ENCODE assay signal across 8 cellular contexts in genomic region chr20:34390769-34391447, GRCh38. TPM values are rescaled to one million over a fixed set of nuclear protein-coding genes. Genes with fewer than 3 reads are reported as not detected.
DNase-seq lines count a peak whose midpoint lies in the region; ATAC-seq, FAIRE-seq and TF ChIP-seq lines count a peak whose summit lies in the region.

No MANE protein-coding gene starts in this region.

- TF ChIP-seq EP300 in SK-N-SH (IDR thresholded peaks at IDR 0.05; ENCODE audit: borderline replicate concordance in 1 of 2, low read depth in 1 of 2, low read length in 1 of 2): peak; percentile 17 to 85; a peak in 3 of 4 replicates

- peaks cover 91% of the 10 kb centered on the region for H3K79me2 ChIP-seq in SK-N-SH (ENCODE audit: insufficient read depth)

- DNase-seq in H54 (ENCODE audit: insufficient read length, low spot score): no peak
- no peak for DNase-seq in SK-N-SH
- peak; percentile 64 for DNase-seq in epithelial cell of proximal tubule (ENCODE audit: low read depth)
- no peak for DNase-seq in NCI-H524 treated with DMSO at 0.1 percent for 48 hours (lab: John Stamatoyannopoulos, UW)

- no peaks in the 10 kb centered on the region for H3K9me2 ChIP-seq in SK-N-SH

- CTCF ChIA-PET in SK-N-SH (lab: Yijun Ruan, JAX): no interaction called here

- no peak for TF ChIP-seq CTCF in SK-N-SH (IDR thresholded peaks at IDR 0.05)
- no peak for TF ChIP-seq CTCF in epithelial cell of proximal tubule (conservative IDR thresholded peaks at IDR 0.05; ENCODE audit: low read depth, low read length)

- peaks cover 42% of the 10 kb centered on the region for H3F3A ChIP-seq in SK-N-SH (replicated peaks; ENCODE audit: insufficient read depth)

- ATAC-seq in GM18867 (IDR thresholded peaks at IDR 0.05; ENCODE audit: unreplicated experiment) (no peak), HG03095 (IDR thresholded peaks at IDR 0.05; ENCODE audit: unreplicated experiment) (no peak), HG02623 (IDR thresholded peaks at IDR 0.05; ENCODE audit: unreplicated experiment) (no peak)

- H3K9me3 ChIP-seq in SK-N-SH (no peaks in the 10 kb centered on the region), skeletal muscle satellite cell (replicated peaks; ENCODE audit: low read length) (no peaks in the 10 kb centered on the region)

- peaks cover 75% of the 10 kb centered on the region for H4K20me1 ChIP-seq in SK-N-SH (ENCODE audit: insufficient read depth)

- H3K4me2 ChIP-seq in SK-N-SH (peak overlapping the region; percentile 32), skeletal muscle satellite cell (ENCODE audit: low read length) (peak overlapping the region; percentile 27)

- no peak overlapping the region for H2AFZ ChIP-seq in SK-N-SH (ENCODE audit: low read depth)

- peak; percentile 85 for FAIRE-seq in H54 (lab: Jason Lieb, UNC)

- H3K9ac ChIP-seq in SK-N-SH (no peak overlapping the region), skeletal muscle satellite cell (ENCODE audit: low read depth, low read length) (peak overlapping the region; percentile 27)

- H3K4me3 ChIP-seq in SK-N-SH (ENCODE audit: low read depth in 2 of 2, low read length in 1 of 2) (no peak overlapping the region), epithelial cell of proximal tubule (ENCODE audit: low read depth, low read length) (no peak overlapping the region), skeletal muscle satellite cell (ENCODE audit: low read length) (no peak overlapping the region)

- TF ChIP-seq RAD21 in SK-N-SH (IDR thresholded peaks at IDR 0.05; ENCODE audit: low read length): no peak

- peaks cover 2 to 26% of the 10 kb centered on the region in 2 experiments; a peak in 3 of 4 replicates for H3K4me1 ChIP-seq in SK-N-SH (ENCODE audit: control insufficient read depth in 1 of 2, insufficient read depth in 2 of 2, low read depth in 1 of 2, low read length in 1 of 2)
- peaks cover 41% of the 10 kb centered on the region for H3K4me1 ChIP-seq in skeletal muscle satellite cell (ENCODE audit: control insufficient read depth, insufficient read depth, low read length)

- peaks cover 7 to 35% of the 10 kb centered on the region in 2 experiments for H3K36me3 ChIP-seq in SK-N-SH (replicated peaks in 1 of 2; ENCODE audit: control insufficient read depth in 1 of 2, insufficient read depth in 2 of 2, low read length in 1 of 2)
- peaks cover 34% of the 10 kb centered on the region for H3K36me3 ChIP-seq in skeletal muscle satellite cell (ENCODE audit: insufficient read depth, low read length)

- POLR2A ChIA-PET in SK-N-SH (lab: Yijun Ruan, JAX): no interaction called here

- TF ChIP-seq POLR2A in H54 (IDR thresholded peaks at IDR 0.05; ENCODE audit: low read depth, low read length): no peak

- H3K27me3 ChIP-seq in SK-N-SH (ENCODE audit: insufficient read depth) (no peaks in the 10 kb centered on the region), skeletal muscle satellite cell (ENCODE audit: control insufficient read depth, insufficient read depth, low read length) (no peaks in the 10 kb centered on the region)

- peak overlapping the region in 1 of 2 experiments; percentile 84; a peak in 2 of 4 replicates for H3K27ac ChIP-seq in SK-N-SH (ENCODE audit: low read depth in 2 of 2, low read length in 1 of 2)

- 15% methylated on average over 13 of the region's 13 CpGs for WGBS in SK-N-SH (ENCODE audit: low lambda C conversion rate)

TF ChIP-seq in SK-N-SH, 30 proteins besides CTCF, POLR2A, EP300 and RAD21 (continues in another document):
- TF ChIP-seq MXI1 (IDR thresholded peaks at IDR 0.05; ENCODE audit: low read depth, low read length) (no peak), RCOR1 (IDR thresholded peaks at IDR 0.05; ENCODE audit: low read length) (no peak), IRF3 (IDR thresholded peaks at IDR 0.05; ENCODE audit: low read depth, low read length) (no peak), SMC3 (IDR thresholded peaks at IDR 0.05; ENCODE audit: low read depth, low read length) (no peak), FOSL2 (IDR thresholded peaks at IDR 0.05; ENCODE audit: borderline replicate concordance, low read depth) (peak; percentile 99), USF2 (IDR thresholded peaks at IDR 0.05; ENCODE audit: borderline replicate concordance, low read depth, low read length) (no peak), GABPA (IDR thresholded peaks at IDR 0.05; ENCODE audit: low read depth) (0 out of 2 replicates have a peak, but pooled peaks have one; percentile 30), TCF12 (IDR thresholded peaks at IDR 0.05) (peak; percentile 84), TEAD4 (IDR thresholded peaks at IDR 0.05; ENCODE audit: borderline replicate concordance, insufficient read depth) (peak; percentile 87), POLR2AphosphoS5 (IDR thresholded peaks at IDR 0.05; ENCODE audit: low read depth, low read length) (peak; percentile 71; the same call in 1 of the 2 replicates), CHD2 (IDR thresholded peaks at IDR 0.05; ENCODE audit: low read length, partially characterized antibody) (no peak), ZBTB33 (IDR thresholded peaks at IDR 0.05; ENCODE audit: borderline replicate concordance, low read depth) (peak; percentile 83), FOXJ3 (CRISPR knock-in tag; IDR thresholded peaks at IDR 0.05) (no peak), FOXM1 (IDR thresholded peaks at IDR 0.05; ENCODE audit: low read depth) (peak; percentile 32; the same call in 1 of the 2 replicates), NFIC (IDR thresholded peaks at IDR 0.05; ENCODE audit: borderline replicate concordance) (peak; percentile 80), NRF1 (IDR thresholded peaks at IDR 0.05; ENCODE audit: low read depth, low read length) (no peak), RXRA (IDR thresholded peaks at IDR 0.05; ENCODE audit: borderline replicate concordance, low read depth) (peak; percentile 100), ELF1 (IDR thresholded peaks at IDR 0.05) (no peak), JUND (IDR thresholded peaks at IDR 0.05) (peak; percentile 98), SIN3A (IDR thresholded peaks at IDR 0.05; ENCODE audit: borderline replicate concordance, low read depth, low read length) (peak; percentile 56; the same call in 1 of the 2 replicates), GATA2 (CRISPR knock-in tag; IDR thresholded peaks at IDR 0.05) (no peak), YY1 (IDR thresholded peaks at IDR 0.05; ENCODE audit: low read depth) (no peak), PBX3 (IDR thresholded peaks at IDR 0.05) (peak; percentile 61), RFX5 (IDR thresholded peaks at IDR 0.05; ENCODE audit: low read length) (no peak), USF1 (IDR thresholded peaks at IDR 0.05; ENCODE audit: borderline replicate concordance, low read depth) (no peak)

RNA-seq across cellular contexts. Expression of gene ITCH, which starts 27.8 kb away (rescaled TPM):
- polyA plus RNA-seq in SK-N-SH (2012; rRNA removed): 3.8 and 4.1 TPM in 2 replicates
- 5.5 and 6.7 TPM in 2 replicates for polyA plus RNA-seq in SK-N-SH (2012; cell fraction: cytosol; rRNA removed)
- 3.1 and 6.3 TPM in 2 replicates for polyA plus RNA-seq in SK-N-SH (2012; cell fraction: nucleus; rRNA removed)
- 42.7 and 43.8 TPM in 2 replicates for total RNA-seq in epithelial cell of proximal tubule
- total RNA-seq in skeletal muscle satellite cell (2012; rRNA removed): 44.6 and 50.0 TPM in 2 replicates
